18 cellular contexts compared by ENCODE assay signal in the genomic region with DNA sequence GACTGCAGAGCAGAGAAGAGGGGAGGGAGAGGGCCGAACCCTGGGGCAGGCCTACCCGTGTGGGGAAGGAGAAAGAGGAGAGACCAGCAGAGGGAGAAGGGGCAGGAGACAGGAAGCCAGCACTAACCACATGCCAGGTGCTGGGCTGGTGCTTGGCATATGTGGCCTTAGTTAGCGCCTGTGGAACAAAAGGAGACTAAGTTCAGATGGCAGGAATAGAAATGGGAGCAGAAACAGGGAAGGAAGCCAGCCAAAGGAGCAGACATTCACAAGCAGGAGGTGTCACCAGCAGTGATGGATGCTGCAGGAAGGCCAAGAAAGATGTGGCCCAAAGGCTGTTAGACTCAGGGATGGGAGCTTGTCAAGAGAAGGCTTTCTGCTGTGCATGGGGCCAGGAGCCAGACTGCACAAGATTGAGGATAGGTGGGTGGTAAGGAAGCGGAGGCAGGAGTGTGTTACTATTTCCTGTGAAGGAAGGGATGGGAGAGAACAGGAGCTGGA. TPM values are rescaled to one million over a fixed set of nuclear protein-coding genes. Genes with fewer than 3 reads are reported as not detected.
DNase-seq lines count a peak whose midpoint lies in the region; ATAC-seq lines count a peak whose summit lies in the region.
"Had no signal": no experiment of that assay in that cellular context is flagged by ENCODE, and none has a peak within 500 bp of the region (broad histone marks: within the 10 kb centered on the region; RNA-seq: fewer than 3 reads in every experiment).

No MANE protein-coding gene starts in this region.

- no peak overlapping the region for H3K4me3 Mint-ChIP-seq in T-cell

- no peaks in the 10 kb centered on the region for H3K27me3 Mint-ChIP-seq in T-cell

- CTCF ChIA-PET in T-cell (lab: Charles Lee), result interaction anchor here in 1 of 2 donors (0.6 kb wide), 1 partner anchor 127 kb away, joined by 4 read pairs; no protein-coding TSS in a partner anchor

- peak; percentile 40 to 61 (median 46) for ATAC-seq in T-cell (replicated peaks in 1 of 4)

- no peaks in the 10 kb centered on the region for H3K9me3 Mint-ChIP-seq in T-cell

- no peaks in the 10 kb centered on the region for H3K36me3 Mint-ChIP-seq in T-cell

- H3K27ac Mint-ChIP-seq in T-cell, result peak overlapping the region; percentile 44 to 62

- peaks cover 9 to 10% (median 10%) of the 10 kb centered on the region in 3 donors for H3K4me1 Mint-ChIP-seq in T-cell

- POLR2A ChIA-PET in T-cell (lab: Charles Lee), result no interaction called here

- DNase-seq in NCI-H2107 treated with DMSO at 0.1 percent for 48 hours (lab: John Stamatoyannopoulos, UW; ENCODE audit: unreplicated experiment) (peak; percentile 18), NCI-H2107 (lab: John Stamatoyannopoulos, UW) (no peak), T-cell (no peak), inferior parietal cortex (ENCODE audit: extremely low spot score) (peak; percentile 34), superior temporal gyrus (ENCODE audit: extremely low spot score) (peak; percentile 56), NK-92 (lab: John Stamatoyannopoulos, UW; ENCODE audit: unreplicated experiment) (no peak), dedifferentiated amniotic fluid mesenchymal stem cell (ENCODE audit: extremely low spot score) (no peak), HPDE6-E6E7 (ENCODE audit: extremely low spot score) (no peak)
- DNase-seq: activated T-cell treated with anti-CD3 and anti-CD28 coated beads for 4 hours; COR-L47; erythroblast; glutamatergic neuron; midbrain; NCI-H2029; NK-92 treated with Interleukin-12 subunit alpha and Interleukin-12 subunit beta, amount 100 ng/mL, for 24 hours; Right ventricle myocardium superior had no signal

RNA-seq across cellular contexts. Expression of gene TREH, which starts 26.7 kb away (rescaled TPM):
- total RNA-seq in T-cell, result not detected
- total RNA-seq: A172, MCF 10A, Right ventricle myocardium superior had no signal

RNA-seq across cellular contexts. Expression of gene PHLDB1, which starts 45.3 kb away (rescaled TPM):
- total RNA-seq in T-cell, result 1 to 10 TPM; 1.8 to 7.8 (median 4.0) TPM

Comparison
In these comparisons a context has a peak if more than half of its experiments do, and no peak if none do; other contexts are left out.
1. DNase-seq: peak in NCI-H2107 treated with DMSO at 0.1 percent for 48 hours (single experiment), inferior parietal cortex (single experiment) and superior temporal gyrus (single experiment); none in NCI-H2107 (single experiment), T-cell (0 of 34), NK-92 (single experiment), dedifferentiated amniotic fluid mesenchymal stem cell (single experiment) and HPDE6-E6E7 (single experiment).